ENCODE assay signal across 30 cellular contexts in the genomic region with DNA sequence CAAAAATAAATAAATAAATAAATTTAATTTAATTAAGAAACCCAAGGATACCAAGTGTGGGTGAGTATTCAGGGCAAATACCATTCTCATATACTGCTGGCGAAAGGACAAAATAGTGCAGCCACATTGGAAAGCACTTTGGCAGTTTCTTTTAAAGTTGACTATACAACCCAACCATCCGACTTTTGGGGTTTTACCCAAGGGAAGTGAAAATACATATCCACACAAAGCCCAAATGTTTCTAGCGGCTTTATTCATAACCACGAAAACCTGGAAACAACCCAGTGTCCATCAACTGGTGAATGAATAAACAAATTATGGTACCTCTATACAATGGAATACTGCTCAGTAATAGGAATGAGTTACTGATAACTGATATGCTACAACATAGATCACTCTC. TPM values are rescaled to one million over a fixed set of nuclear protein-coding genes. Genes with fewer than 3 reads are reported as not detected.
"Had no signal": no experiment of that assay in that cellular context is flagged by ENCODE, and none has a peak within 500 bp of the region (broad histone marks: within the 10 kb centered on the region; RNA-seq: fewer than 3 reads in every experiment).

No MANE protein-coding gene starts in this region.

- H3K36me3 Mint-ChIP-seq: activated naive CD4-positive, alpha-beta T cell treated with anti-CD3 and anti-CD28 coated beads, Interleukin-2, amount 10 ng/mL, durations not matched to agents 7 days and 5 days; activated naive CD4-positive, alpha-beta T cell treated with anti-CD3 and anti-CD28 coated beads, Interleukin-2, amount 50 U/mL, for 72 hours; activated naive CD8-positive, alpha-beta T cell treated with anti-CD3 and anti-CD28 coated beads, Interleukin-2, amount 10 ng/mL, durations not matched to agents 7 days and 5 days; brain had no signal

- H3K9me3 Mint-ChIP-seq: activated CD4-positive, alpha-beta memory T cell treated with anti-CD3 and anti-CD28 coated beads, Interleukin-2, amount 10 ng/mL, durations not matched to agents 7 days and 5 days; activated CD4-positive, alpha-beta T cell treated with anti-CD3 and anti-CD28 coated beads, Interleukin-2, amount 10 ng/mL, durations not matched to agents 7 days and 5 days; activated naive CD4-positive, alpha-beta T cell treated with anti-CD3 and anti-CD28 coated beads, Interleukin-2, amount 10 ng/mL, durations not matched to agents 7 days and 5 days; activated naive CD4-positive, alpha-beta T cell treated with anti-CD3 and anti-CD28 coated beads, Interleukin-2, amount 50 U/mL, for 72 hours; activated naive CD8-positive, alpha-beta T cell treated with anti-CD3 and anti-CD28 coated beads, Interleukin-2, amount 10 ng/mL, durations not matched to agents 7 days and 5 days; activated T-cell treated with anti-CD3 and anti-CD28 coated beads, Interleukin-2, amount 50 U/mL, for 24 hours; activated T-cell treated with anti-CD3 and anti-CD28 coated beads, Interleukin-2, amount 50 U/mL, for 72 hours; brain had no signal

- DNase-seq: activated CD4-positive, alpha-beta memory T cell treated with anti-CD3 and anti-CD28 coated beads, Interleukin-2, amount 10 ng/mL, durations not matched to agents 7 days and 5 days; activated CD4-positive, alpha-beta T cell treated with anti-CD3 and anti-CD28 coated beads for 36 hours; activated CD4-positive, alpha-beta T cell treated with anti-CD3 and anti-CD28 coated beads, Interleukin-2, amount 10 ng/mL, durations not matched to agents 7 days and 5 days; activated CD4-positive, alpha-beta T cell treated with anti-CD3 and anti-CD28 coated beads, Interleukin-2, amount 50 U/mL, for 4 hours; activated CD4-positive, CD25-positive, alpha-beta regulatory T cell; activated CD4-positive, CD25-positive, alpha-beta regulatory T cell treated with anti-CD3 and anti-CD28 coated beads, Interleukin-2, amount 50 U/mL, for 72 hours; activated CD8-positive, alpha-beta memory T cell treated with anti-CD3 and anti-CD28 coated beads, Interleukin-2, amount 50 U/mL, for 48 hours; activated gamma-delta T cell; activated naive CD4-positive, alpha-beta T cell; activated naive CD4-positive, alpha-beta T cell treated with anti-CD3 and anti-CD28 coated beads, Interleukin-2, amount 10 ng/mL, durations not matched to agents 7 days and 5 days; activated naive CD8-positive, alpha-beta T cell treated with anti-CD3 and anti-CD28 coated beads, Interleukin-2, amount 10 ng/mL, durations not matched to agents 7 days and 5 days; activated T-cell treated with anti-CD3 and anti-CD28 coated beads for 4 hours; activated T-cell treated with anti-CD3 and anti-CD28 coated beads, Interleukin-2, amount 50 U/mL, for 24 hours; activated T-cell treated with anti-CD3 and anti-CD28 coated beads, Interleukin-2, amount 50 U/mL, for 72 hours; central memory CD4-positive, alpha-beta T cell; cerebellar nuclear complex; colonic mucosa; effector CD8-positive, alpha-beta T cell; esophagus squamous epithelium; foreskin fibroblast; heart left ventricle; T-helper 1 cell; T-helper 17 cell had no signal

- ATAC-seq: activated CD4-positive, alpha-beta T cell treated with anti-CD3 and anti-CD28 coated beads for 36 hours; activated naive CD4-positive, alpha-beta T cell treated with anti-CD3 and anti-CD28 coated beads, Interleukin-2, amount 50 U/mL, for 72 hours; activated T-cell treated with anti-CD3 and anti-CD28 coated beads, Interleukin-2, amount 50 U/mL, for 72 hours; heart left ventricle; T-helper 17 cell had no signal

- H3K4me1 Mint-ChIP-seq: activated CD4-positive, alpha-beta memory T cell treated with anti-CD3 and anti-CD28 coated beads, Interleukin-2, amount 10 ng/mL, durations not matched to agents 7 days and 5 days; activated CD4-positive, alpha-beta T cell treated with anti-CD3 and anti-CD28 coated beads for 36 hours; activated CD4-positive, alpha-beta T cell treated with anti-CD3 and anti-CD28 coated beads, Interleukin-2, amount 10 ng/mL, durations not matched to agents 7 days and 5 days; activated naive CD4-positive, alpha-beta T cell treated with anti-CD3 and anti-CD28 coated beads, Interleukin-2, amount 10 ng/mL, durations not matched to agents 7 days and 5 days; activated naive CD8-positive, alpha-beta T cell treated with anti-CD3 and anti-CD28 coated beads, Interleukin-2, amount 10 ng/mL, durations not matched to agents 7 days and 5 days; brain; T-helper 17 cell had no signal

- H3K27ac Mint-ChIP-seq: activated CD4-positive, alpha-beta memory T cell treated with anti-CD3 and anti-CD28 coated beads, Interleukin-2, amount 10 ng/mL, durations not matched to agents 7 days and 5 days; activated CD4-positive, alpha-beta T cell treated with anti-CD3 and anti-CD28 coated beads for 36 hours; activated CD4-positive, alpha-beta T cell treated with anti-CD3 and anti-CD28 coated beads, Interleukin-2, amount 10 ng/mL, durations not matched to agents 7 days and 5 days; activated naive CD4-positive, alpha-beta T cell treated with anti-CD3 and anti-CD28 coated beads, Interleukin-2, amount 10 ng/mL, durations not matched to agents 7 days and 5 days; activated naive CD4-positive, alpha-beta T cell treated with anti-CD3 and anti-CD28 coated beads, Interleukin-2, amount 50 U/mL, for 72 hours; activated naive CD8-positive, alpha-beta T cell treated with anti-CD3 and anti-CD28 coated beads, Interleukin-2, amount 10 ng/mL, durations not matched to agents 7 days and 5 days; activated T-cell treated with anti-CD3 and anti-CD28 coated beads, Interleukin-2, amount 50 U/mL, for 24 hours; activated T-cell treated with anti-CD3 and anti-CD28 coated beads, Interleukin-2, amount 50 U/mL, for 72 hours; brain; T-helper 17 cell had no signal

- FAIRE-seq: endometrium, endothelial cell of umbilical vein, frontal cortex had no signal

- H3K4me3 Mint-ChIP-seq: activated CD4-positive, alpha-beta memory T cell treated with anti-CD3 and anti-CD28 coated beads, Interleukin-2, amount 10 ng/mL, durations not matched to agents 7 days and 5 days; activated CD4-positive, alpha-beta T cell treated with anti-CD3 and anti-CD28 coated beads for 36 hours; activated CD4-positive, alpha-beta T cell treated with anti-CD3 and anti-CD28 coated beads, Interleukin-2, amount 10 ng/mL, durations not matched to agents 7 days and 5 days; activated naive CD4-positive, alpha-beta T cell treated with anti-CD3 and anti-CD28 coated beads, Interleukin-2, amount 10 ng/mL, durations not matched to agents 7 days and 5 days; activated naive CD8-positive, alpha-beta T cell treated with anti-CD3 and anti-CD28 coated beads, Interleukin-2, amount 10 ng/mL, durations not matched to agents 7 days and 5 days; activated T-cell treated with anti-CD3 and anti-CD28 coated beads, Interleukin-2, amount 50 U/mL, for 24 hours; activated T-cell treated with anti-CD3 and anti-CD28 coated beads, Interleukin-2, amount 50 U/mL, for 72 hours; brain; T-helper 17 cell had no signal

RNA-seq across cellular contexts. Expression of gene OGDHL, which starts 36.2 kb away (rescaled TPM):
- total RNA-seq: activated CD4-positive, alpha-beta memory T cell treated with anti-CD3 and anti-CD28 coated beads, Interleukin-2, amount 10 ng/mL, durations not matched to agents 7 days and 5 days; activated CD4-positive, alpha-beta T cell treated with anti-CD3 and anti-CD28 coated beads, Interleukin-2, amount 10 ng/mL, durations not matched to agents 7 days and 5 days; activated naive CD8-positive, alpha-beta T cell treated with anti-CD3 and anti-CD28 coated beads, Interleukin-2, amount 10 ng/mL, durations not matched to agents 7 days and 5 days; ascending aorta; breast epithelium; T-helper 17 cell had no signal
